8 cellular contexts compared by ENCODE assay signal in genomic region chr6:10722570-10722819, GRCh38. TPM values are rescaled to one million over a fixed set of nuclear protein-coding genes. Genes with fewer than 3 reads are reported as not detected.
DNase-seq lines count a peak whose midpoint lies in the region; ATAC-seq, FAIRE-seq and TF ChIP-seq lines count a peak whose summit lies in the region.

No MANE protein-coding gene starts in this region.

- peak overlapping the region; percentile 93 for H3K9ac ChIP-seq in keratinocyte (ENCODE audit: control insufficient read depth, extremely low read depth, insufficient read depth, low read length)

- peak overlapping the region; percentile 62 to 94 (median 88) for H3K4me3 ChIP-seq in keratinocyte (ENCODE audit: control insufficient read depth in 2 of 3, extremely low read depth in 1 of 3, insufficient read depth in 2 of 3, low read depth in 1 of 3, low read length in 3 of 3)

- H2AFZ ChIP-seq in keratinocyte (ENCODE audit: control insufficient read depth, low read length) = peak overlapping the region; percentile 79

- H3K36me3 Mint-ChIP-seq in T-helper 2 cell treated with Interferon-gamma antibody and Interleukin-4, amounts not matched to agents 5 μg/mL and 100 μg/mL, for 36 hours (ENCODE audit: low read depth) = peaks cover 22% of the 10 kb centered on the region
- peaks cover 24% of the 10 kb centered on the region for H3K36me3 Mint-ChIP-seq in activated naive CD8-positive, alpha-beta T cell treated with anti-CD3 and anti-CD28 coated beads for 36 hours

- H3K4me1 ChIP-seq in keratinocyte (ENCODE audit: control insufficient read depth, extremely low read depth, insufficient read depth, low read length) = peaks cover 17% of the 10 kb centered on the region

- H3K79me2 ChIP-seq in keratinocyte (ENCODE audit: control insufficient read depth, insufficient read depth, low read length) = peaks cover 35% of the 10 kb centered on the region

- H3K9me3 ChIP-seq in keratinocyte (ENCODE audit: control insufficient read depth, low read depth, low read length) = peaks cover 5% of the 10 kb centered on the region

- H3K27ac Mint-ChIP-seq in T-helper 2 cell treated with Interferon-gamma antibody and Interleukin-4, amounts not matched to agents 5 μg/mL and 100 μg/mL, for 36 hours = peak overlapping the region; percentile 91
- peak overlapping the region; percentile 90 for H3K27ac Mint-ChIP-seq in activated naive CD8-positive, alpha-beta T cell treated with anti-CD3 and anti-CD28 coated beads for 36 hours

- no peaks in the 10 kb centered on the region for H3K27me3 Mint-ChIP-seq in T-helper 2 cell treated with Interferon-gamma antibody and Interleukin-4, amounts not matched to agents 5 μg/mL and 100 μg/mL, for 36 hours (ENCODE audit: low read depth)
- H3K27me3 Mint-ChIP-seq in activated naive CD8-positive, alpha-beta T cell treated with anti-CD3 and anti-CD28 coated beads for 36 hours = no peaks in the 10 kb centered on the region

- H3K4me3 Mint-ChIP-seq in T-helper 2 cell treated with Interferon-gamma antibody and Interleukin-4, amounts not matched to agents 5 μg/mL and 100 μg/mL, for 36 hours = peak overlapping the region; percentile 97
- peak overlapping the region; percentile 91 for H3K4me3 Mint-ChIP-seq in activated naive CD8-positive, alpha-beta T cell treated with anti-CD3 and anti-CD28 coated beads for 36 hours

- H4K20me1 ChIP-seq in keratinocyte (ENCODE audit: control insufficient read depth, extremely low read depth, insufficient read depth, low read length) = no peaks in the 10 kb centered on the region

- H3K4me1 Mint-ChIP-seq in T-helper 2 cell treated with Interferon-gamma antibody and Interleukin-4, amounts not matched to agents 5 μg/mL and 100 μg/mL, for 36 hours (ENCODE audit: low read depth) = peaks cover 44% of the 10 kb centered on the region
- H3K4me1 Mint-ChIP-seq in activated naive CD8-positive, alpha-beta T cell treated with anti-CD3 and anti-CD28 coated beads for 36 hours = peaks cover 37% of the 10 kb centered on the region

- ATAC-seq in HG02642 (IDR thresholded peaks at IDR 0.05; ENCODE audit: poor library complexity, unreplicated experiment) = no peak

- TF ChIP-seq CTCF in keratinocyte (optimal IDR thresholded peaks at IDR 0.05 in 1 of 3, IDR thresholded peaks at IDR 0.05 in 1 of 3, conservative IDR thresholded peaks at IDR 0.05 in 1 of 3; ENCODE audit: extremely low read depth in 1 of 3, insufficient read depth in 2 of 3, low read length in 3 of 3) = no peak

- H3K4me2 ChIP-seq in keratinocyte (ENCODE audit: control insufficient read depth, extremely low read depth, insufficient read depth, low read depth, low read length) = peak overlapping the region; percentile 75

- peaks cover 16 to 19% of the 10 kb centered on the region in 2 experiments for H3K36me3 ChIP-seq in keratinocyte (ENCODE audit: control insufficient read depth in 2 of 2, extremely low read depth in 1 of 2, insufficient read depth in 2 of 2, low read length in 2 of 2)

- no peaks in the 10 kb centered on the region for H3K9me1 ChIP-seq in keratinocyte (ENCODE audit: control insufficient read depth, extremely low read depth, insufficient read depth, low read length)

- no peak for DNase-seq in T-helper 2 cell treated with Interferon-gamma antibody and Interleukin-4, amounts not matched to agents 5 μg/mL and 100 μg/mL, for 36 hours (ENCODE audit: low spot score)
- DNase-seq in T-helper 2 cell (no peak), keratinocyte (ENCODE audit: low read depth, low spot score) (no peak), substantia nigra (lab: John Stamatoyannopoulos, UW) (no peak), A172 (ENCODE audit: low spot score) (no peak), foreskin melanocyte (no peak)
- DNase-seq in activated naive CD8-positive, alpha-beta T cell treated with anti-CD3 and anti-CD28 coated beads for 36 hours = no peak

- dilution Hi-C loops in keratinocyte (cut with MboI; ENCODE audit: extremely low pct_ligation_motif_present, low sequenced_read_pairs) = no loop called here

- peaks cover 16% of the 10 kb centered on the region for H3K9me3 Mint-ChIP-seq in T-helper 2 cell treated with Interferon-gamma antibody and Interleukin-4, amounts not matched to agents 5 μg/mL and 100 μg/mL, for 36 hours
- peaks cover 15% of the 10 kb centered on the region for H3K9me3 Mint-ChIP-seq in activated naive CD8-positive, alpha-beta T cell treated with anti-CD3 and anti-CD28 coated beads for 36 hours

- H3K27me3 ChIP-seq in keratinocyte (ENCODE audit: control insufficient read depth, extremely low read depth, insufficient read depth, low read length) = no peaks in the 10 kb centered on the region

- FAIRE-seq in keratinocyte (lab: Jason Lieb, UNC) = no peak

- H3K27ac ChIP-seq in keratinocyte (ENCODE audit: control insufficient read depth, insufficient read depth, low read length) (peak overlapping the region; percentile 71), substantia nigra (ENCODE audit: low read depth, low read length, poor library complexity, severe bottlenecking) (peak overlapping the region; percentile 81)

RNA-seq across cellular contexts. Expression of gene TMEM14C, which starts 0.4 kb away (rescaled TPM):
- 10 to 100 TPM; 67.0 to 70.7 TPM for total RNA-seq in activated naive CD8-positive, alpha-beta T cell treated with anti-CD3 and anti-CD28 coated beads for 36 hours
- 245 to 304 TPM (median 246 TPM) in 3 replicates for polyA plus RNA-seq in keratinocyte
- 56.7 TPM for polyA plus RNA-seq in keratinocyte (2011; ENCODE audit: low read depth)
- polyA plus RNA-seq in keratinocyte (2011; cell fraction: cytosol; rRNA removed) = 228 and 376 TPM in 2 replicates
- polyA plus RNA-seq in keratinocyte (2011; cell fraction: nucleus; rRNA removed) = 120 and 159 TPM in 2 replicates
- polyA plus RNA-seq in keratinocyte (2012; ENCODE audit: low replicate concordance) = 161 and 186 TPM in 2 replicates
- 29.3 to 97.4 TPM (median 80.2 TPM) in 3 replicates for polyA minus RNA-seq in keratinocyte
- 88.8 TPM for polyA minus RNA-seq in keratinocyte (2011; cell fraction: cytosol; rRNA and poly(A)+ RNA removed)
- polyA minus RNA-seq in keratinocyte (2011; cell fraction: nucleus; rRNA and poly(A)+ RNA removed) = 21.6 and 34.7 TPM in 2 replicates
- total RNA-seq in A172 (2014; rRNA removed; shearing (Covaris generic)) = 312 and 395 TPM in 2 replicates

RNA-seq across cellular contexts. Expression of gene TMEM14B, which starts 25.1 kb away (rescaled TPM):
- 100 to 1,000 TPM; 112 to 113 TPM for total RNA-seq in activated naive CD8-positive, alpha-beta T cell treated with anti-CD3 and anti-CD28 coated beads for 36 hours
- 86.2 to 157 TPM (median 96.2 TPM) in 3 replicates for polyA plus RNA-seq in keratinocyte
- 24.1 TPM for polyA plus RNA-seq in keratinocyte (2011; ENCODE audit: low read depth)
- polyA plus RNA-seq in keratinocyte (2011; cell fraction: cytosol; rRNA removed) = 84.7 and 117 TPM in 2 replicates
- polyA plus RNA-seq in keratinocyte (2011; cell fraction: nucleus; rRNA removed) = 25.9 and 36.5 TPM in 2 replicates
- 52.9 and 85.5 TPM in 2 replicates for polyA plus RNA-seq in keratinocyte (2012; ENCODE audit: low replicate concordance)
- polyA minus RNA-seq in keratinocyte = 11.0 to 59.4 TPM (median 31.0 TPM) in 3 replicates
- polyA minus RNA-seq in keratinocyte (2011; cell fraction: cytosol; rRNA and poly(A)+ RNA removed) = 34.9 TPM
- 6.2 and 12.6 TPM in 2 replicates for polyA minus RNA-seq in keratinocyte (2011; cell fraction: nucleus; rRNA and poly(A)+ RNA removed)
- 240 and 245 TPM in 2 replicates for total RNA-seq in A172 (2014; rRNA removed; shearing (Covaris generic))

RNA-seq across cellular contexts. Expression of gene PAK1IP1, which starts 27.7 kb away (rescaled TPM):
- total RNA-seq in activated naive CD8-positive, alpha-beta T cell treated with anti-CD3 and anti-CD28 coated beads for 36 hours = 10 to 100 TPM; 58.5 to 60.2 TPM
- polyA plus RNA-seq in keratinocyte = 23.8 to 36.3 TPM (median 33.0 TPM) in 3 replicates
- polyA plus RNA-seq in keratinocyte (2011; ENCODE audit: low read depth) = 32.5 TPM
- 18.5 and 34.0 TPM in 2 replicates for polyA plus RNA-seq in keratinocyte (2011; cell fraction: cytosol; rRNA removed)
- polyA plus RNA-seq in keratinocyte (2011; cell fraction: nucleus; rRNA removed) = 16.7 and 26.0 TPM in 2 replicates
- polyA plus RNA-seq in keratinocyte (2012; ENCODE audit: low replicate concordance) = 18.9 and 26.3 TPM in 2 replicates
- polyA minus RNA-seq in keratinocyte = 5.9 to 14.9 TPM (median 13.6 TPM) in 3 replicates
- 9.4 TPM for polyA minus RNA-seq in keratinocyte (2011; cell fraction: cytosol; rRNA and poly(A)+ RNA removed)
- polyA minus RNA-seq in keratinocyte (2011; cell fraction: nucleus; rRNA and poly(A)+ RNA removed) = 5.8 and 6.7 TPM in 2 replicates
- total RNA-seq in A172 (2014; rRNA removed; shearing (Covaris generic)) = 34.7 and 45.3 TPM in 2 replicates

RNA-seq across cellular contexts. Expression of gene C6orf52, which starts 28.1 kb away (rescaled TPM):
- total RNA-seq in activated naive CD8-positive, alpha-beta T cell treated with anti-CD3 and anti-CD28 coated beads for 36 hours = 1 to 10 TPM; 5.7 to 6.3 TPM
- polyA plus RNA-seq in keratinocyte = not detected in 3 replicates
- polyA plus RNA-seq in keratinocyte (2011; ENCODE audit: low read depth) = 0.81 TPM
- not detected in 2 replicates for polyA plus RNA-seq in keratinocyte (2011; cell fraction: cytosol; rRNA removed)
- polyA plus RNA-seq in keratinocyte (2011; cell fraction: nucleus; rRNA removed) = not detected in 2 replicates
- polyA plus RNA-seq in keratinocyte (2012; ENCODE audit: low replicate concordance) = 1.2 TPM in 1 of 2 replicates, not detected in the other
- polyA minus RNA-seq in keratinocyte = not detected in 3 replicates
- polyA minus RNA-seq in keratinocyte (2011; cell fraction: cytosol; rRNA and poly(A)+ RNA removed) = not detected
- polyA minus RNA-seq in keratinocyte (2011; cell fraction: nucleus; rRNA and poly(A)+ RNA removed) = not detected in 2 replicates
- 15.2 and 16.5 TPM in 2 replicates for total RNA-seq in A172 (2014; rRNA removed; shearing (Covaris generic))
